In genomic region chr4:96260071-96260682, GRCh38 we compare ENCODE assay signal across 24 cellular contexts.
A peak's percentile ranks its signal among the peaks of the same experiment; 100 is the strongest.
DNase-seq lines count a peak whose midpoint lies in the region; ATAC-seq and TF ChIP-seq lines count a peak whose summit lies in the region.
"Had no signal": no experiment of that assay in that cellular context is flagged by ENCODE, and none has a peak within 500 bp of the region (broad histone marks: within the 10 kb centered on the region; RNA-seq: fewer than 3 reads in every experiment).

No MANE protein-coding gene starts in this region.

- DNase-seq in H9 (peak; percentile 38), WTC11 (ENCODE audit: low spot score) (no peak), fibroblast of villous mesenchyme (ENCODE audit: low read depth) (peak; percentile 9), neural progenitor cell (ENCODE audit: low spot score) (peak; percentile 37), DMS153 treated with DMSO at 0.1 percent for 48 hours (lab: John Stamatoyannopoulos, UW; ENCODE audit: unreplicated experiment) (no peak), KG1 (lab: John Stamatoyannopoulos, UW) (no peak)
- DNase-seq in naive thymus-derived CD4-positive, alpha-beta T cell, result no peak
- DNase-seq: activated CD4-positive, alpha-beta memory T cell treated with anti-CD3 and anti-CD28 coated beads for 36 hours; activated effector memory CD4-positive, alpha-beta T cell treated with anti-CD3 and anti-CD28 coated beads, Interleukin-2, amount 50 U/mL, for 16 hours; amygdala; DMS79; foreskin melanocyte; hippocampal formation; mammary epithelial cell; NCI-H1417 treated with DMSO at 0.1 percent for 48 hours; NCI-H2107; NCI-H524; stimulated activated CD4-positive, alpha-beta T cell treated with anti-CD3 and anti-CD28 coated beads, Interleukin-4, amount 100 ng/mL, for 24 hours; stimulated activated naive CD4-positive, alpha-beta T cell treated with Interleukin-2 at 50 U/mL for 16 hours had no signal

- H3K36me3 Mint-ChIP-seq in H9 (ENCODE audit: insufficient read depth in 1 of 3, low read depth in 3 of 3) (peaks cover 0 to 4% (median 2%) of the 10 kb centered on the region in 3 experiments; a peak in 1 of 7 replicates), WTC11 (peaks cover 2% of the 10 kb centered on the region), neural progenitor cell (no peaks in the 10 kb centered on the region)
- no peaks in the 10 kb centered on the region for H3K36me3 Mint-ChIP-seq in naive thymus-derived CD4-positive, alpha-beta T cell
- H3K36me3 Mint-ChIP-seq: activated CD4-positive, alpha-beta memory T cell treated with anti-CD3 and anti-CD28 coated beads for 36 hours had no signal

- no peaks in the 10 kb centered on the region for H4K20me1 ChIP-seq in H9 (ENCODE audit: control insufficient read depth, insufficient read depth, insufficient read length)
- no peaks in the 10 kb centered on the region for H4K20me1 ChIP-seq in neural progenitor cell (ENCODE audit: low read depth)

- H3K4me1 Mint-ChIP-seq in H9 (peaks cover 15 to 17% of the 10 kb centered on the region in 2 experiments), WTC11 (peaks cover 26% of the 10 kb centered on the region), neural progenitor cell (peaks cover 6% of the 10 kb centered on the region)
- H3K4me1 Mint-ChIP-seq in naive thymus-derived CD4-positive, alpha-beta T cell, result peaks cover 0 to 2% (median 0%) of the 10 kb centered on the region in 7 donors

- H3T11ph ChIP-seq in H9 (ENCODE audit: low read length), result no peak overlapping the region

- no peaks in the 10 kb centered on the region for H3F3A ChIP-seq in neural progenitor cell (ENCODE audit: low read depth)

- H3K4me3 Mint-ChIP-seq in H9, result no peak overlapping the region
- no peak overlapping the region for H3K4me3 Mint-ChIP-seq in WTC11
- H3K4me3 Mint-ChIP-seq in neural progenitor cell, result no peak overlapping the region
- no peak overlapping the region for H3K4me3 Mint-ChIP-seq in naive thymus-derived CD4-positive, alpha-beta T cell
- H3K4me3 Mint-ChIP-seq: activated CD4-positive, alpha-beta memory T cell treated with anti-CD3 and anti-CD28 coated beads for 36 hours; T-helper 2 cell treated with Interferon-gamma antibody and Interleukin-4, amounts not matched to agents 5 μg/mL and 100 μg/mL, for 36 hours had no signal

- H3K4me3 ChIP-seq in fibroblast of villous mesenchyme (ENCODE audit: low read depth, low read length) (no peak overlapping the region), neural progenitor cell (no peak overlapping the region)
- H3K4me3 ChIP-seq in naive thymus-derived CD4-positive, alpha-beta T cell (ENCODE audit: low read length), result no peak overlapping the region
- H3K4me3 ChIP-seq: thoracic aorta had no signal

- H3K27me3 Mint-ChIP-seq in H9 (ENCODE audit: low read depth) (no peaks in the 10 kb centered on the region), WTC11 (ENCODE audit: low read depth) (no peaks in the 10 kb centered on the region; the same call in 1 of the 2 replicates), neural progenitor cell (ENCODE audit: insufficient read depth, low read depth) (no peaks in the 10 kb centered on the region)
- no peaks in the 10 kb centered on the region for H3K27me3 Mint-ChIP-seq in naive thymus-derived CD4-positive, alpha-beta T cell
- H3K27me3 Mint-ChIP-seq: activated CD4-positive, alpha-beta memory T cell treated with anti-CD3 and anti-CD28 coated beads for 36 hours had no signal

- no peak overlapping the region for H3K18ac ChIP-seq in H9 (ENCODE audit: insufficient read length, low read depth, low read length)

- H2BK5ac ChIP-seq in H9 (ENCODE audit: insufficient read length, low read length), result no peak overlapping the region

- H3K27ac Mint-ChIP-seq in H9, result peak overlapping the region in 2 of 3 experiments; percentile 72 to 88; a peak in 3 of 7 replicates
- peak overlapping the region; percentile 86 for H3K27ac Mint-ChIP-seq in WTC11
- H3K27ac Mint-ChIP-seq in neural progenitor cell, result no peak overlapping the region
- no peak overlapping the region for H3K27ac Mint-ChIP-seq in naive thymus-derived CD4-positive, alpha-beta T cell
- H3K27ac Mint-ChIP-seq: activated CD4-positive, alpha-beta memory T cell treated with anti-CD3 and anti-CD28 coated beads for 36 hours; T-helper 2 cell treated with Interferon-gamma antibody and Interleukin-4, amounts not matched to agents 5 μg/mL and 100 μg/mL, for 36 hours had no signal

- TF ChIP-seq CTCF in H9 (conservative IDR thresholded peaks at IDR 0.05) (no peak), WTC11 (IDR thresholded peaks at IDR 0.05) (no peak), fibroblast of villous mesenchyme (IDR thresholded peaks at IDR 0.05; ENCODE audit: insufficient read depth, low read depth, low read length) (no peak), neural progenitor cell (IDR thresholded peaks at IDR 0.05) (no peak)

- no peak overlapping the region for H3K4me2 ChIP-seq in H9 (ENCODE audit: insufficient read depth, insufficient read length, low read length)
- no peak overlapping the region for H3K4me2 ChIP-seq in neural progenitor cell

- ATAC-seq in WTC11, result peak; percentile 97
- ATAC-seq in naive thymus-derived CD4-positive, alpha-beta T cell, result no peak
- ATAC-seq: SK-N-SH treated with all-trans-retinoic acid at 6 μM for 48 hours had no signal

- no peak overlapping the region for H2BK20ac ChIP-seq in H9 (ENCODE audit: low read depth, low read length, poor library complexity, severe bottlenecking)

- no peaks in the 10 kb centered on the region for H3K23me2 ChIP-seq in H9 (ENCODE audit: insufficient read length, low read depth, low read length, poor library complexity, severe bottlenecking)

- no peak overlapping the region for H4K91ac ChIP-seq in H9 (ENCODE audit: insufficient read length, low read depth, low read length)

- H3K23ac ChIP-seq in H9 (ENCODE audit: insufficient read length, low read depth, low read length), result no peak overlapping the region

- no peak overlapping the region for H2BK120ac ChIP-seq in H9 (ENCODE audit: low read depth, low read length, poor library complexity, severe bottlenecking)

- H3K27me3 ChIP-seq in H9 (ENCODE audit: insufficient read depth, low read length) (no peaks in the 10 kb centered on the region), neural progenitor cell (no peaks in the 10 kb centered on the region)
- no peaks in the 10 kb centered on the region for H3K27me3 ChIP-seq in naive thymus-derived CD4-positive, alpha-beta T cell (ENCODE audit: control insufficient read depth in 2 of 2, insufficient read depth in 2 of 2, low read length in 2 of 2)

- no CpG with 5 or more reads among the region's 2 CpGs for WGBS in H9 (ENCODE audit: extremely low coverage, insufficient read length, low lambda C conversion rate)

- H2BK15ac ChIP-seq in H9 (ENCODE audit: low read depth, low read length), result no peak overlapping the region

- H2AFZ ChIP-seq in H9 (ENCODE audit: low read length) (no peak overlapping the region), neural progenitor cell (replicated peaks) (peak overlapping the region; percentile 51)

- H3K36me3 ChIP-seq in neural progenitor cell, result no peaks in the 10 kb centered on the region
- no peaks in the 10 kb centered on the region for H3K36me3 ChIP-seq in naive thymus-derived CD4-positive, alpha-beta T cell (ENCODE audit: control insufficient read depth in 2 of 3, insufficient read depth in 3 of 3, low read length in 3 of 3)
- H3K36me3 ChIP-seq: thoracic aorta had no signal

- CTCF ChIA-PET in WTC11 (lab: Charles Lee), result interaction anchor here (0.5 kb wide), 1 partner anchor 893 kb away, joined by 3 read pairs; no protein-coding TSS in a partner anchor
- CTCF ChIA-PET in naive thymus-derived CD4-positive, alpha-beta T cell (lab: Charles Lee), result no interaction called here

- no peak overlapping the region for H4K5ac ChIP-seq in H9 (ENCODE audit: insufficient read length, low read depth, low read length)

- H3K9me3 Mint-ChIP-seq in H9 (peaks cover 0 to 3% of the 10 kb centered on the region in 2 experiments; a peak in 3 of 5 replicates), WTC11 (peaks cover 8% of the 10 kb centered on the region), neural progenitor cell (peaks cover 3% of the 10 kb centered on the region)
- H3K9me3 Mint-ChIP-seq in naive thymus-derived CD4-positive, alpha-beta T cell, result peaks cover 0 to 13% (median 2%) of the 10 kb centered on the region in 11 donors
- H3K9me3 Mint-ChIP-seq: T-helper 2 cell treated with Interferon-gamma antibody and Interleukin-4, amounts not matched to agents 5 μg/mL and 100 μg/mL, for 36 hours had no signal

- intact Hi-C loops in naive thymus-derived CD4-positive, alpha-beta T cell (cut with micrococcal nuclease), result no loop called here

- POLR2A ChIA-PET in WTC11 (lab: Charles Lee), result no interaction called here
- POLR2A ChIA-PET in naive thymus-derived CD4-positive, alpha-beta T cell (lab: Charles Lee), result no interaction called here

- H3K9me3 ChIP-seq in H9 (ENCODE audit: control insufficient read depth, low read depth, low read length), result no peaks in the 10 kb centered on the region
- no peaks in the 10 kb centered on the region for H3K9me3 ChIP-seq in neural progenitor cell (ENCODE audit: low read depth)
- H3K9me3 ChIP-seq in naive thymus-derived CD4-positive, alpha-beta T cell (ENCODE audit: control insufficient read depth in 2 of 3, low read length in 3 of 3), result no peaks in the 10 kb centered on the region
- H3K9me3 ChIP-seq: thoracic aorta had no signal

- no peaks in the 10 kb centered on the region for H3K79me2 ChIP-seq in H9 (ENCODE audit: insufficient read depth, low read length)
- no peaks in the 10 kb centered on the region for H3K79me2 ChIP-seq in neural progenitor cell (ENCODE audit: low read depth)

- H2AK5ac ChIP-seq in H9 (ENCODE audit: insufficient read length, low read length), result no peak overlapping the region

- H3K79me1 ChIP-seq in H9 (ENCODE audit: insufficient read depth, low read depth, low read length, poor library complexity, severe bottlenecking), result no peaks in the 10 kb centered on the region

- no peak overlapping the region for H3K4ac ChIP-seq in H9 (ENCODE audit: low read depth, low read length)

- H2BK12ac ChIP-seq in H9 (ENCODE audit: insufficient read length, low read depth, low read length), result no peak overlapping the region

- H3K27ac ChIP-seq in H9 (ENCODE audit: insufficient read length, low read depth, low read length), result no peak overlapping the region
- H3K27ac ChIP-seq in neural progenitor cell, result no peak overlapping the region
- H3K27ac ChIP-seq in naive thymus-derived CD4-positive, alpha-beta T cell (ENCODE audit: low read depth, low read length), result no peak overlapping the region
- H3K27ac ChIP-seq: HL-60, RWPE1, thoracic aorta had no signal

- H3K9ac ChIP-seq in H9 (ENCODE audit: extremely low read depth, insufficient read length, low read length), result no peak overlapping the region
- H3K9ac ChIP-seq in neural progenitor cell, result no peak overlapping the region

- no peak overlapping the region for H3K14ac ChIP-seq in H9 (ENCODE audit: insufficient read depth, low read length)

- H4K8ac ChIP-seq in H9 (replicated peaks; ENCODE audit: insufficient read length, low read depth, low read length), result no peak overlapping the region

- H3K4me1 ChIP-seq in H9 (ENCODE audit: insufficient read depth, low read length), result peaks cover 3% of the 10 kb centered on the region; the same call in 1 of the 2 replicates
- peaks cover 3% of the 10 kb centered on the region for H3K4me1 ChIP-seq in neural progenitor cell
- H3K4me1 ChIP-seq in naive thymus-derived CD4-positive, alpha-beta T cell (ENCODE audit: control insufficient read depth in 2 of 2, insufficient read depth in 2 of 2, low read length in 2 of 2), result no peaks in the 10 kb centered on the region

- H3K56ac ChIP-seq in H9 (ENCODE audit: insufficient read length, low read depth, low read length), result no peak overlapping the region

Comparison
In these comparisons a context has a peak if more than half of its experiments do, and no peak if none do; other contexts are left out.
1. DNase-seq: peak in H9 (single experiment), fibroblast of villous mesenchyme (single experiment) and neural progenitor cell (single experiment); none in WTC11 (single experiment), DMS153 treated with DMSO at 0.1 percent for 48 hours (single experiment), naive thymus-derived CD4-positive, alpha-beta T cell (0 of 9) and KG1 (single experiment).
2. H3K27ac Mint-ChIP-seq: peak in H9 (2 of 3) and WTC11 (single experiment); none in neural progenitor cell (single experiment) and naive thymus-derived CD4-positive, alpha-beta T cell (0 of 9).